22 cellular contexts compared by ENCODE assay signal in genomic region chr10:15672469-15672868, GRCh38. TPM values are rescaled to one million over a fixed set of nuclear protein-coding genes. Genes with fewer than 3 reads are reported as not detected.
"Had no signal": no experiment of that assay in that cellular context is flagged by ENCODE, and none has a peak within 500 bp of the region (broad histone marks: within the 10 kb centered on the region; RNA-seq: fewer than 3 reads in every experiment).

No MANE protein-coding gene starts in this region.

- H3K9me3 Mint-ChIP-seq: activated CD8-positive, alpha-beta T cell treated with anti-CD3 and anti-CD28 coated beads for 36 hours; activated naive CD8-positive, alpha-beta T cell treated with anti-CD3 and anti-CD28 coated beads for 36 hours; activated T-helper 17 cell treated with anti-CD3 and anti-CD28 coated beads, Interleukin-2, amount 50 U/mL, for 72 hours had no signal

- H3K36me3 Mint-ChIP-seq: activated naive CD8-positive, alpha-beta T cell treated with anti-CD3 and anti-CD28 coated beads for 36 hours; stimulated activated memory B cell treated with anti-CD40 and anti-IgM and Interleukin-4, amounts not matched to agents 10 μg/mL and 1 μg/mL and 100 μg/mL, for 72 hours had no signal

- H3K27me3 Mint-ChIP-seq: dendritic cell treated with granulocyte-macrophage colony-stimulating factor and Interleukin-4, amounts not matched to agents 40 ng/mL and 50 ng/mL, for 4 days; stimulated activated memory B cell treated with anti-CD40 and anti-IgM and Interleukin-4, amounts not matched to agents 10 μg/mL and 1 μg/mL and 100 μg/mL, for 72 hours had no signal

- ATAC-seq: activated CD8-positive, alpha-beta T cell treated with anti-CD3 and anti-CD28 coated beads for 36 hours; activated T-helper 17 cell treated with anti-CD3 and anti-CD28 coated beads, Interleukin-2, amount 50 U/mL, for 72 hours; lower lobe of right lung; stimulated activated memory B cell treated with anti-CD40 and anti-IgM and Interleukin-4, amounts not matched to agents 10 μg/mL and 1 μg/mL and 100 μg/mL, for 72 hours had no signal

- H3K4me3 Mint-ChIP-seq: activated CD8-positive, alpha-beta T cell treated with anti-CD3 and anti-CD28 coated beads for 36 hours; activated naive CD8-positive, alpha-beta T cell treated with anti-CD3 and anti-CD28 coated beads for 36 hours; activated T-helper 17 cell treated with anti-CD3 and anti-CD28 coated beads, Interleukin-2, amount 50 U/mL, for 72 hours; dendritic cell treated with granulocyte-macrophage colony-stimulating factor and Interleukin-4, amounts not matched to agents 40 ng/mL and 50 ng/mL, for 4 days; nephron; stimulated activated memory B cell treated with anti-CD40 and anti-IgM and Interleukin-4, amounts not matched to agents 10 μg/mL and 1 μg/mL and 100 μg/mL, for 72 hours; T-helper 2 cell treated with Interferon-gamma antibody and Interleukin-4, amounts not matched to agents 5 μg/mL and 100 μg/mL, for 36 hours had no signal

- H3K4me1 Mint-ChIP-seq: activated naive CD8-positive, alpha-beta T cell treated with anti-CD3 and anti-CD28 coated beads for 36 hours; activated T-helper 17 cell treated with anti-CD3 and anti-CD28 coated beads, Interleukin-2, amount 50 U/mL, for 72 hours; stimulated activated memory B cell treated with anti-CD40 and anti-IgM and Interleukin-4, amounts not matched to agents 10 μg/mL and 1 μg/mL and 100 μg/mL, for 72 hours had no signal

- DNase-seq: activated CD4-positive, alpha-beta T cell treated with anti-CD3 and anti-CD28 coated beads for 48 hours; activated CD4-positive, CD25-positive, alpha-beta regulatory T cell; activated CD8-positive, alpha-beta T cell treated with anti-CD3 and anti-CD28 coated beads for 36 hours; activated naive CD4-positive, alpha-beta T cell; activated naive CD8-positive, alpha-beta T cell treated with anti-CD3 and anti-CD28 coated beads for 36 hours; activated T-cell treated with anti-CD3 and anti-CD28 coated beads, Interleukin-2, amount 50 U/mL, for 1 hour; amniotic stem cell; foreskin melanocyte; lower lobe of right lung; occipital lobe; posterior cingulate gyrus; retina; spleen; stimulated activated CD4-positive, alpha-beta T cell treated with anti-CD3 and anti-CD28 coated beads, Interleukin-4, amount 100 ng/mL, for 4 hours; testis; upper lobe of left lung had no signal

- H3K27ac Mint-ChIP-seq: activated CD8-positive, alpha-beta T cell treated with anti-CD3 and anti-CD28 coated beads for 36 hours; activated naive CD8-positive, alpha-beta T cell treated with anti-CD3 and anti-CD28 coated beads for 36 hours; activated T-helper 17 cell treated with anti-CD3 and anti-CD28 coated beads, Interleukin-2, amount 50 U/mL, for 72 hours; dendritic cell treated with granulocyte-macrophage colony-stimulating factor and Interleukin-4, amounts not matched to agents 40 ng/mL and 50 ng/mL, for 4 days; nephron; stimulated activated memory B cell treated with anti-CD40 and anti-IgM and Interleukin-4, amounts not matched to agents 10 μg/mL and 1 μg/mL and 100 μg/mL, for 72 hours; T-helper 2 cell treated with Interferon-gamma antibody and Interleukin-4, amounts not matched to agents 5 μg/mL and 100 μg/mL, for 36 hours had no signal

RNA-seq across cellular contexts. Expression of gene ITGA8, which starts 47.3 kb away (rescaled TPM):
- total RNA-seq: activated CD8-positive, alpha-beta T cell treated with anti-CD3 and anti-CD28 coated beads for 36 hours; activated naive CD8-positive, alpha-beta T cell treated with anti-CD3 and anti-CD28 coated beads for 36 hours; activated T-helper 17 cell treated with anti-CD3 and anti-CD28 coated beads, Interleukin-2, amount 50 U/mL, for 72 hours had no signal
- polyA plus RNA-seq: keratinocyte had no signal
